Comparison of ENCODE assay signal across 9 cellular contexts in the genomic region with DNA sequence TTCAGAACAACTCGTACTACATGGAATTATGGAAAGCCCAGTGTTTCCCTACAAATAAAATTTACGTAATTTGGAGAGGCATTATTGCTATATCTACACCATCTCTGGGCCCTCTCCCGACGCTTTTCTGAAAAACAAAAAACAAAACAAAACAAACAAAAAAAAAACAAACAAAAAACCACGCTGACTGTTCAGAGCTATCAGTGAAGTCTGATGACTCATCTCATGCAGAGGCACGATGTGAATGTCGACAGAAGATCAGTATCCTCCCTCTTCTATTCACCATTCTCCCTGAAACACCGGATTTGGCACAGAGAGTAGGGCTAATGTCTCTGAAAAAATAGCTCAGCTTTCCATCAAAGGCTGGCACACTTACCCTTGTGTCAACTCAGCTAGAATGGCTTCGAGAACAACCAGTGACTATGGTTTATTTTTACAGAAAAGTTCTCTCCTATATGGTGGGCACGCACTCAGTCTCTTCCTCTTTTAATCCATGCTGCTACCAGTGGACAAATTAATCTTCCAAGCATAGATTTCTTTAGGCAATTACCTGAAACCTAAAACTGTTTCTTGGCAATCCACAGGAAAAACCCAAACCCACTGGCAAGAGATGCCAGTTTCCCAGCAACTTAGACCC. TPM values are rescaled to one million over a fixed set of nuclear protein-coding genes. Genes with fewer than 3 reads are reported as not detected.
DNase-seq lines count a peak whose midpoint lies in the region; TF ChIP-seq lines count a peak whose summit lies in the region.
"Had no signal": no experiment of that assay in that cellular context is flagged by ENCODE, and none has a peak within 500 bp of the region (broad histone marks: within the 10 kb centered on the region; RNA-seq: fewer than 3 reads in every experiment).

No MANE protein-coding gene starts in this region.

- DNase-seq in CD4-positive, alpha-beta memory T cell = peak in 1 of 5 donors; percentile 62
- DNase-seq in NB4 (ENCODE audit: low read depth) (peak; percentile 19), coronary artery (ENCODE audit: low spot score) (no peak), neural crest cell (ENCODE audit: low read depth, low spot score) (no peak), epidermal melanocyte (ENCODE audit: insufficient read length, low spot score) (no peak), transverse colon (no peak)
- DNase-seq in activated CD8-positive, alpha-beta memory T cell treated with anti-CD3 and anti-CD28 coated beads, Interleukin-2, amount 50 U/mL, for 4 hours = no peak
- DNase-seq in stimulated activated naive CD4-positive, alpha-beta T cell (lab: John Stamatoyannopoulos, UW) = no peak
- DNase-seq: NCI-H446 had no signal

- H3K4me1 ChIP-seq in CD4-positive, alpha-beta memory T cell (ENCODE audit: insufficient read depth, low read length) = peaks cover 66% of the 10 kb centered on the region
- H3K4me1 ChIP-seq in transverse colon = peaks cover 10 to 37% (median 17%) of the 10 kb centered on the region in 4 donors

- TF ChIP-seq POLR2A in NB4 (IDR thresholded peaks at IDR 0.05; ENCODE audit: extremely low read depth, insufficient read length) (no peak), transverse colon (IDR thresholded peaks at IDR 0.05) (no peak)

- H3K27me3 ChIP-seq in CD4-positive, alpha-beta memory T cell (ENCODE audit: insufficient read depth, low read length) = no peaks in the 10 kb centered on the region
- no peaks in the 10 kb centered on the region for H3K27me3 ChIP-seq in transverse colon

- CTCF ChIA-PET in CD4-positive, alpha-beta memory T cell (lab: Charles Lee; ENCODE audit: partially characterized antibody) = interaction anchor here (1.0 to 1.6 kb wide), 5 partner anchors 10 to 45 kb away, joined by 3 to 8 read pairs (median 4); no protein-coding TSS in a partner anchor

- H3K36me3 ChIP-seq in CD4-positive, alpha-beta memory T cell (ENCODE audit: insufficient read depth, low read length) = peaks cover 6% of the 10 kb centered on the region
- H3K36me3 ChIP-seq in transverse colon = peaks cover 0 to 22% (median 7%) of the 10 kb centered on the region in 4 donors

- TF ChIP-seq CTCF in NB4 (IDR thresholded peaks at IDR 0.05; ENCODE audit: low read depth, low read length) = no peak
- no peak for TF ChIP-seq CTCF in coronary artery (IDR thresholded peaks at IDR 0.05)
- no peak for TF ChIP-seq CTCF in neural crest cell (conservative IDR thresholded peaks at IDR 0.05)
- no peak for TF ChIP-seq CTCF in transverse colon (IDR thresholded peaks at IDR 0.05)

- H3K9me3 Mint-ChIP-seq in CD4-positive, alpha-beta memory T cell = no peaks in the 10 kb centered on the region
- H3K9me3 Mint-ChIP-seq in neural crest cell = no peaks in the 10 kb centered on the region

- intact Hi-C loops in CD4-positive, alpha-beta memory T cell (cut with micrococcal nuclease) = loop anchor here (2.0 kb wide), 1 partner anchor 149 kb away; no protein-coding TSS in a partner anchor
- intact Hi-C loops in transverse colon (cut with DNase I; ENCODE audit: low total_unique reads) = no loop called here

- no peak for TF ChIP-seq EP300 in transverse colon (IDR thresholded peaks at IDR 0.05; ENCODE audit: low read depth)

- POLR2A ChIA-PET in CD4-positive, alpha-beta memory T cell (lab: Charles Lee; ENCODE audit: partially characterized antibody) = interaction anchor here (0.8 to 1.4 kb wide), 2 partner anchors 14 to 20 kb away, joined by 3 to 6 read pairs; no protein-coding TSS in a partner anchor

- H3K27ac Mint-ChIP-seq in CD4-positive, alpha-beta memory T cell = peak overlapping the region; percentile 86 to 97 (median 95)
- no peak overlapping the region for H3K27ac Mint-ChIP-seq in neural crest cell (ENCODE audit: unreplicated experiment)

- H3K9me3 ChIP-seq in CD4-positive, alpha-beta memory T cell (ENCODE audit: control insufficient read depth in 1 of 2, low read length in 2 of 2) = no peaks in the 10 kb centered on the region
- no peaks in the 10 kb centered on the region for H3K9me3 ChIP-seq in transverse colon

- H3K4me3 ChIP-seq in CD4-positive, alpha-beta memory T cell (ENCODE audit: low read length in 2 of 2) = peak overlapping the region; percentile 74 to 97
- H3K4me3 ChIP-seq in NB4 (ENCODE audit: low read depth, low read length) (peak overlapping the region; percentile 81), coronary artery (peak overlapping the region; percentile 98), transverse colon (peak overlapping the region in 2 of 4 donors; percentile 90 to 97)

- peaks cover 41 to 60% (median 52%) of the 10 kb centered on the region in 4 donors for H3K4me1 Mint-ChIP-seq in CD4-positive, alpha-beta memory T cell
- peaks cover 21% of the 10 kb centered on the region for H3K4me1 Mint-ChIP-seq in neural crest cell

- no peaks in the 10 kb centered on the region for H3K27me3 Mint-ChIP-seq in CD4-positive, alpha-beta memory T cell
- H3K27me3 Mint-ChIP-seq in neural crest cell (ENCODE audit: low read depth) = peaks cover 21% of the 10 kb centered on the region

- in situ Hi-C loops in transverse colon (cut with MboI; ENCODE audit: low pct_ligation_motif_present in 1 of 4, low pct_unique_long_range_greater_than_20kb in 1 of 4, low sequenced_read_pairs in 3 of 4) = no loop called here

- 54 to 56% methylated on average over 8 to 10 of the region's 10 CpGs for WGBS in transverse colon (ENCODE audit: low coverage in 1 of 2), 2 donors

- H3K36me3 Mint-ChIP-seq in CD4-positive, alpha-beta memory T cell = peaks cover 39 to 47% of the 10 kb centered on the region in 2 donors
- peaks cover 2% of the 10 kb centered on the region for H3K36me3 Mint-ChIP-seq in neural crest cell (ENCODE audit: low read depth)

- peak overlapping the region; percentile 89 to 98 (median 93) for H3K4me3 Mint-ChIP-seq in CD4-positive, alpha-beta memory T cell
- H3K4me3 Mint-ChIP-seq in neural crest cell = peak overlapping the region; percentile 85

- H3K27ac ChIP-seq in CD4-positive, alpha-beta memory T cell (ENCODE audit: low read depth, low read length) = peak overlapping the region; percentile 93
- H3K27ac ChIP-seq in coronary artery = no peak overlapping the region
- H3K27ac ChIP-seq in transverse colon = peak overlapping the region in 2 of 4 donors; percentile 82 to 89

RNA-seq across cellular contexts. Expression of a gene that starts 1.5 kb away (rescaled TPM):
- 100 to 1,000 TPM; 150 to 162 TPM for total RNA-seq in CD4-positive, alpha-beta memory T cell
- polyA plus RNA-seq in CD4-positive, alpha-beta memory T cell = 100 to 1,000 TPM; 194 to 235 TPM
- 31.7 and 32.7 TPM in 2 replicates for total RNA-seq in neural crest cell
- 100 to 1,000 TPM in 1 of 4 donors, 10 to 100 TPM in 3; 31.2 to 158 (median 83.0) TPM for total RNA-seq in transverse colon

RNA-seq across cellular contexts. Expression of a gene that starts 51.2 kb away (rescaled TPM):
- 10 to 100 TPM; 44.7 to 44.8 TPM for total RNA-seq in CD4-positive, alpha-beta memory T cell
- polyA plus RNA-seq in CD4-positive, alpha-beta memory T cell = 10 to 100 TPM; 23.2 to 25.9 TPM
- total RNA-seq in neural crest cell = 30.6 and 32.6 TPM in 2 replicates
- total RNA-seq in transverse colon = 10 to 100 TPM; 16.1 to 75.6 (median 23.9) TPM
